Comparison of ENCODE assay signal across 8 cellular contexts in the genomic region with DNA sequence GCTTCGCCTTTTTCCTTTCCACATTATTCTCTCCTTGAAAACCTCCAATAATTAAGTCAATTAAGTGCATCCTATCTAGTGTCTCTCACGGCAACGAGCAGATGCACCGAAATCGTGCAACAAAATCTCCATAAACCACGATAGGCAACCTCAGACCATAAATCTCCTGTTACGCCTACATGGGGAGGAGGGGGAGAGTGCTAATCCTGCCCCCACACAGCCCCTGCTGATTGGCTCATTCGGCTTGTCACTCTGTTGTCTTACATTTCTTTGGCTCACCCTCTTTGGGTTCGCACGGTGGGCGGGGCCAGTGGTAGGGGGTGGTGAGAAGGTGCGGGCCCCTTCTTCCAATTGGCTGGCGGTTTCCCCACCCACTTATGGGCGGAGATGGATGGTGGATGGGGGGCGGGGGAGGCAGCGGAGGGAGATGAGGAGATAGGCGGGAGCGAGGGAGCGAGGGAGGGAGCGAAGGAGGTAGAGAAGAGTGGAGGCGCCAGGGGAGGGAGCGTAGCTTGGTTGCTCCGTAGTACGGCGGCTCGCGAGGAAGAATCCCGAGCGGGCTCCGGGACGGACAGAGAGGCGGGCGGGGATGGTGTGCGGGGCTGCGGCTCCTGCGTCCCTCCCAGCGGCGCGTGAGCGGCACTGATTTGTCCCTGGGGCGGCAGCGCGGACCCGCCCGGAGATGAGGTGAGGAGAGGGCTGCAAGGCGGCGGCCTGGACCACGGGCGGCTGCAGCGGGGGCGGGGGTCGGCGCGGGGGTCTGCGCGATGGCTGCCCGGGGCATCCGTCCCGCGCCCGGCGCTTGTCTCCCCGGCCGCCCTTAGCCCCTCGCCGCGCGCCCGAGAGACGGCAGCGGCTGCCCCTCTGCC. TPM values are rescaled to one million over a fixed set of nuclear protein-coding genes. Genes with fewer than 3 reads are reported as not detected.
DNase-seq lines count a peak whose midpoint lies in the region; ATAC-seq and TF ChIP-seq lines count a peak whose summit lies in the region.

A gene (plus strand): TSS at position 475 of the 869 bp plus-strand sequence. CDS start 76,328 bp downstream, outside the sequence.

- peaks cover 20% of the 10 kb centered on the region for H3K4me1 Mint-ChIP-seq in activated CD4-positive, alpha-beta memory T cell treated with anti-CD3 and anti-CD28 coated beads for 36 hours (ENCODE audit: low read depth)

- ATAC-seq in GM19438 (IDR thresholded peaks at IDR 0.05; ENCODE audit: low read depth, unreplicated experiment), result peak; percentile 83
- ATAC-seq in HG03571 (IDR thresholded peaks at IDR 0.05; ENCODE audit: unreplicated experiment), result peak; percentile 77

- H3K9me3 ChIP-seq in liver (ENCODE audit: control insufficient read depth in 4 of 4, low read length in 3 of 4), result no peaks in the 10 kb centered on the region

- peak within 1 kb of the TSS; percentile 86 for H3K4me3 Mint-ChIP-seq in activated CD4-positive, alpha-beta memory T cell treated with anti-CD3 and anti-CD28 coated beads for 36 hours

- peaks cover 8 to 29% (median 23%) of the 10 kb centered on the region in 4 donors for H3K4me1 ChIP-seq in liver (ENCODE audit: control insufficient read depth in 4 of 4, insufficient read depth in 4 of 4, low read length in 3 of 4)

- no peaks in the 10 kb centered on the region for H3K27me3 ChIP-seq in liver (ENCODE audit: control insufficient read depth in 4 of 4, insufficient read depth in 4 of 4, low read length in 3 of 4)

- peak within 1 kb of the TSS; percentile 93 for H3K27ac Mint-ChIP-seq in activated CD4-positive, alpha-beta memory T cell treated with anti-CD3 and anti-CD28 coated beads for 36 hours

- peak within 1 kb of the TSS; percentile 74 to 91 for H3K9ac ChIP-seq in liver (ENCODE audit: low read depth in 1 of 2, low read length in 2 of 2)

- peak within 1 kb of the TSS; percentile 87 to 98 (median 97) for H3K4me3 ChIP-seq in liver (ENCODE audit: low read depth in 1 of 3, low read length in 3 of 3)

- CTCF ChIA-PET in activated CD4-positive, alpha-beta memory T cell treated with anti-CD3 and anti-CD28 coated beads for 36 hours (lab: Charles Lee), result interaction anchor here (2.6 kb wide), 1 partner anchor 37 kb away, joined by 14 read pairs; no protein-coding TSS in a partner anchor

- intact Hi-C loops in activated CD4-positive, alpha-beta memory T cell treated with anti-CD3 and anti-CD28 coated beads for 36 hours (cut with micrococcal nuclease), result loop anchor here (1.0 to 10.0 kb wide), 7 partner anchors 100 to 869 kb away; a partner anchor contains a TSS

- peaks cover 16% of the 10 kb centered on the region for H3K27me3 Mint-ChIP-seq in activated CD4-positive, alpha-beta memory T cell treated with anti-CD3 and anti-CD28 coated beads for 36 hours

- peak; percentile 4 to 18 for TF ChIP-seq RAD21 in liver (IDR thresholded peaks at IDR 0.05)

- DNase-seq in C1 segment of cervical spinal cord (lab: John Stamatoyannopoulos, UW) (peak; percentile 95 to 100 (median 99)), NCI-H774 (lab: John Stamatoyannopoulos, UW) (peak; percentile 98), dermis microvascular lymphatic vessel endothelial cell (ENCODE audit: low read depth in 2 of 2) (peak; percentile 99 to 100)
- DNase-seq in activated CD4-positive, alpha-beta memory T cell treated with anti-CD3 and anti-CD28 coated beads for 36 hours, result peak; percentile 100
- DNase-seq in stimulated activated CD4-positive, alpha-beta T cell treated with anti-CD3 and anti-CD28 coated beads, Interleukin-4, amount 100 ng/mL, for 1 hour, result peak; percentile 100

- POLR2A ChIA-PET in activated CD4-positive, alpha-beta memory T cell treated with anti-CD3 and anti-CD28 coated beads for 36 hours (lab: Charles Lee), result no interaction called here

- no peaks in the 10 kb centered on the region for H3K36me3 ChIP-seq in liver (ENCODE audit: control insufficient read depth in 4 of 4, insufficient read depth in 3 of 4, low read depth in 1 of 4, low read length in 3 of 4)

- no peak for TF ChIP-seq CTCF in liver (IDR thresholded peaks at IDR 0.05; ENCODE audit: low read depth, low read length, missing input control)

- peaks cover 2% of the 10 kb centered on the region for H3K36me3 Mint-ChIP-seq in activated CD4-positive, alpha-beta memory T cell treated with anti-CD3 and anti-CD28 coated beads for 36 hours

- WGBS in liver, result under 1% methylated on average over 71 of the region's 71 CpGs

- peak within 1 kb of the TSS; percentile 92 to 93 for H3K27ac ChIP-seq in liver (ENCODE audit: low read depth in 1 of 2, low read length in 2 of 2)

- no peaks in the 10 kb centered on the region for H3K9me3 Mint-ChIP-seq in activated CD4-positive, alpha-beta memory T cell treated with anti-CD3 and anti-CD28 coated beads for 36 hours

TF ChIP-seq in liver, 16 proteins besides CTCF, POLR2A, EP300 and RAD21:
- TF ChIP-seq, protein P1, sequence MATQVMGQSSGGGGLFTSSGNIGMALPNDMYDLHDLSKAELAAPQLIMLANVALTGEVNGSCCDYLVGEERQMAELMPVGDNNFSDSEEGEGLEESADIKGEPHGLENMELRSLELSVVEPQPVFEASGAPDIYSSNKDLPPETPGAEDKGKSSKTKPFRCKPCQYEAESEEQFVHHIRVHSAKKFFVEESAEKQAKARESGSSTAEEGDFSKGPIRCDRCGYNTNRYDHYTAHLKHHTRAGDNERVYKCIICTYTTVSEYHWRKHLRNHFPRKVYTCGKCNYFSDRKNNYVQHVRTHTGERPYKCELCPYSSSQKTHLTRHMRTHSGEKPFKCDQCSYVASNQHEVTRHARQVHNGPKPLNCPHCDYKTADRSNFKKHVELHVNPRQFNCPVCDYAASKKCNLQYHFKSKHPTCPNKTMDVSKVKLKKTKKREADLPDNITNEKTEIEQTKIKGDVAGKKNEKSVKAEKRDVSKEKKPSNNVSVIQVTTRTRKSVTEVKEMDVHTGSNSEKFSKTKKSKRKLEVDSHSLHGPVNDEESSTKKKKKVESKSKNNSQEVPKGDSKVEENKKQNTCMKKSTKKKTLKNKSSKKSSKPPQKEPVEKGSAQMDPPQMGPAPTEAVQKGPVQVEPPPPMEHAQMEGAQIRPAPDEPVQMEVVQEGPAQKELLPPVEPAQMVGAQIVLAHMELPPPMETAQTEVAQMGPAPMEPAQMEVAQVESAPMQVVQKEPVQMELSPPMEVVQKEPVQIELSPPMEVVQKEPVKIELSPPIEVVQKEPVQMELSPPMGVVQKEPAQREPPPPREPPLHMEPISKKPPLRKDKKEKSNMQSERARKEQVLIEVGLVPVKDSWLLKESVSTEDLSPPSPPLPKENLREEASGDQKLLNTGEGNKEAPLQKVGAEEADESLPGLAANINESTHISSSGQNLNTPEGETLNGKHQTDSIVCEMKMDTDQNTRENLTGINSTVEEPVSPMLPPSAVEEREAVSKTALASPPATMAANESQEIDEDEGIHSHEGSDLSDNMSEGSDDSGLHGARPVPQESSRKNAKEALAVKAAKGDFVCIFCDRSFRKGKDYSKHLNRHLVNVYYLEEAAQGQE (IDR thresholded peaks at IDR 0.05), result peak; percentile 71
- TF ChIP-seq SP1 (IDR thresholded peaks at IDR 0.05) (peak; percentile 93), FOXA1 (IDR thresholded peaks at IDR 0.05) (peak; percentile 37), YY1 (IDR thresholded peaks at IDR 0.05) (peak; percentile 47), HNF4G (IDR thresholded peaks at IDR 0.05) (no peak), TAF1 (conservative IDR thresholded peaks at IDR 0.05) (peak; percentile 92), EGR1 (IDR thresholded peaks at IDR 0.05; ENCODE audit: low read depth in 2 of 2) (peak; percentile 69 to 75), HNF4A (conservative IDR thresholded peaks at IDR 0.05) (no peak), JUND (IDR thresholded peaks at IDR 0.05) (no peak), GABPA (IDR thresholded peaks at IDR 0.05 in 1 of 2, conservative IDR thresholded peaks at IDR 0.05 in 1 of 2) (peak in 1 of 2 donors; percentile 70), FOXA2 (IDR thresholded peaks at IDR 0.05) (peak; percentile 1), NR2F2 (IDR thresholded peaks at IDR 0.05) (peak; percentile 65), RXRA (IDR thresholded peaks at IDR 0.05) (peak in 1 of 2 donors; percentile 47)
- TF ChIP-seq, protein P2, sequence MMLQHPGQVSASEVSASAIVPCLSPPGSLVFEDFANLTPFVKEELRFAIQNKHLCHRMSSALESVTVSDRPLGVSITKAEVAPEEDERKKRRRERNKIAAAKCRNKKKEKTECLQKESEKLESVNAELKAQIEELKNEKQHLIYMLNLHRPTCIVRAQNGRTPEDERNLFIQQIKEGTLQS (IDR thresholded peaks at IDR 0.05), result no peak
- TF ChIP-seq, protein P3, sequence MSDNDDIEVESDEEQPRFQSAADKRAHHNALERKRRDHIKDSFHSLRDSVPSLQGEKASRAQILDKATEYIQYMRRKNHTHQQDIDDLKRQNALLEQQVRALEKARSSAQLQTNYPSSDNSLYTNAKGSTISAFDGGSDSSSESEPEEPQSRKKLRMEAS (IDR thresholded peaks at IDR 0.05), result no peak
- TF ChIP-seq, protein P4, sequence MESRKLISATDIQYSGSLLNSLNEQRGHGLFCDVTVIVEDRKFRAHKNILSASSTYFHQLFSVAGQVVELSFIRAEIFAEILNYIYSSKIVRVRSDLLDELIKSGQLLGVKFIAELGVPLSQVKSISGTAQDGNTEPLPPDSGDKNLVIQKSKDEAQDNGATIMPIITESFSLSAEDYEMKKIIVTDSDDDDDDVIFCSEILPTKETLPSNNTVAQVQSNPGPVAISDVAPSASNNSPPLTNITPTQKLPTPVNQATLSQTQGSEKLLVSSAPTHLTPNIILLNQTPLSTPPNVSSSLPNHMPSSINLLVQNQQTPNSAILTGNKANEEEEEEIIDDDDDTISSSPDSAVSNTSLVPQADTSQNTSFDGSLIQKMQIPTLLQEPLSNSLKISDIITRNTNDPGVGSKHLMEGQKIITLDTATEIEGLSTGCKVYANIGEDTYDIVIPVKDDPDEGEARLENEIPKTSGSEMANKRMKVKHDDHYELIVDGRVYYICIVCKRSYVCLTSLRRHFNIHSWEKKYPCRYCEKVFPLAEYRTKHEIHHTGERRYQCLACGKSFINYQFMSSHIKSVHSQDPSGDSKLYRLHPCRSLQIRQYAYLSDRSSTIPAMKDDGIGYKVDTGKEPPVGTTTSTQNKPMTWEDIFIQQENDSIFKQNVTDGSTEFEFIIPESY (IDR thresholded peaks at IDR 0.05), result peak; percentile 65

RNA-seq across cellular contexts. Expression of the gene that starts here (rescaled TPM):
- 1 to 10 TPM; 3.2 to 4.5 TPM for total RNA-seq in activated CD4-positive, alpha-beta memory T cell treated with anti-CD3 and anti-CD28 coated beads for 36 hours
- 46.7 and 54.4 TPM in 2 replicates for total RNA-seq in dermis microvascular lymphatic vessel endothelial cell
- total RNA-seq in liver, result 100 to 1,000 TPM in 1 of 2 donors, 10 to 100 TPM in 1; 52.0 to 112 TPM
- polyA plus RNA-seq in liver, result 10 to 100 TPM; 20.3 to 28.3 TPM

Comparison
In these comparisons a context has a peak if more than half of its experiments do, and no peak if none do; other contexts are left out.
1. Peak in every context shown above with its lines: DNase-seq, ATAC-seq, H3K4me3 ChIP-seq and H3K27ac ChIP-seq.